ENCODE assay signal across 11 cellular contexts in the genomic region with DNA sequence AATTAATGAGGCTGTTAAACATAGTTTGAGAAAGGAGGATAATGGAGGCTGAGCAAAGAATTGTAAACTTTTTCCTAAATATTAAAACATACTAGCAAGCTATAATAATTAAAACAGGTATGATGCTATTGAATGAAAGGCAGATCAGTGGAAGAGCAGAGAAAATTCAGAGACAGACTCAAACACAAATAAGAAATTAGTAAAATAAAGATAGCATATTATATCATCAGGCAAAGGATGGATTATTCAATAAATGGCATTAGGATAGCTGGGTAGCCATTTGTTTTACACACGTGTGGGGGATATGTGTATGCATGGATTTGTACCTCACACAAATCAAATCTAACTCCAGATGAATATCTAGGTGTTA.
"Had no signal": no experiment of that assay in that cellular context is flagged by ENCODE, and none has a peak within 500 bp of the region (broad histone marks: within the 10 kb centered on the region; RNA-seq: fewer than 3 reads in every experiment).

No MANE protein-coding gene starts in this region.

- H3K36me3 ChIP-seq: heart right ventricle, right atrium auricular region, tibial nerve had no signal

- H3K9me3 Mint-ChIP-seq: activated CD4-positive, alpha-beta memory T cell treated with anti-CD3 and anti-CD28 coated beads for 36 hours; activated T-cell treated with anti-CD3 and anti-CD28 coated beads, Interleukin-2, amount 50 U/mL, for 24 hours; endodermal cell; naive thymus-derived CD4-positive, alpha-beta T cell had no signal

- H3K27me3 Mint-ChIP-seq: activated CD4-positive, alpha-beta memory T cell treated with anti-CD3 and anti-CD28 coated beads for 36 hours; activated T-cell treated with anti-CD3 and anti-CD28 coated beads, Interleukin-2, amount 50 U/mL, for 24 hours; naive thymus-derived CD4-positive, alpha-beta T cell had no signal

- H3K27ac ChIP-seq: heart right ventricle, tibial nerve had no signal

- H3K27me3 ChIP-seq: dorsolateral prefrontal cortex, heart right ventricle, right atrium auricular region, tibial nerve had no signal

- DNase-seq: activated effector memory CD4-positive, alpha-beta T cell treated with Interleukin-2 at 50 U/mL for 16 hours; occipital lobe had no signal

- H3K9me3 ChIP-seq: right atrium auricular region, tibial nerve had no signal

- H3K4me3 ChIP-seq: dorsolateral prefrontal cortex, heart right ventricle, lung, right atrium auricular region, tibial nerve had no signal

- H3K4me3 Mint-ChIP-seq: activated CD4-positive, alpha-beta memory T cell treated with anti-CD3 and anti-CD28 coated beads for 36 hours; activated T-cell treated with anti-CD3 and anti-CD28 coated beads, Interleukin-2, amount 50 U/mL, for 24 hours; endodermal cell; naive thymus-derived CD4-positive, alpha-beta T cell had no signal

- H3K27ac Mint-ChIP-seq: activated CD4-positive, alpha-beta memory T cell treated with anti-CD3 and anti-CD28 coated beads for 36 hours; activated T-cell treated with anti-CD3 and anti-CD28 coated beads, Interleukin-2, amount 50 U/mL, for 24 hours; endodermal cell had no signal
